ENCODE assay signal across 9 cellular contexts in the genomic region with DNA sequence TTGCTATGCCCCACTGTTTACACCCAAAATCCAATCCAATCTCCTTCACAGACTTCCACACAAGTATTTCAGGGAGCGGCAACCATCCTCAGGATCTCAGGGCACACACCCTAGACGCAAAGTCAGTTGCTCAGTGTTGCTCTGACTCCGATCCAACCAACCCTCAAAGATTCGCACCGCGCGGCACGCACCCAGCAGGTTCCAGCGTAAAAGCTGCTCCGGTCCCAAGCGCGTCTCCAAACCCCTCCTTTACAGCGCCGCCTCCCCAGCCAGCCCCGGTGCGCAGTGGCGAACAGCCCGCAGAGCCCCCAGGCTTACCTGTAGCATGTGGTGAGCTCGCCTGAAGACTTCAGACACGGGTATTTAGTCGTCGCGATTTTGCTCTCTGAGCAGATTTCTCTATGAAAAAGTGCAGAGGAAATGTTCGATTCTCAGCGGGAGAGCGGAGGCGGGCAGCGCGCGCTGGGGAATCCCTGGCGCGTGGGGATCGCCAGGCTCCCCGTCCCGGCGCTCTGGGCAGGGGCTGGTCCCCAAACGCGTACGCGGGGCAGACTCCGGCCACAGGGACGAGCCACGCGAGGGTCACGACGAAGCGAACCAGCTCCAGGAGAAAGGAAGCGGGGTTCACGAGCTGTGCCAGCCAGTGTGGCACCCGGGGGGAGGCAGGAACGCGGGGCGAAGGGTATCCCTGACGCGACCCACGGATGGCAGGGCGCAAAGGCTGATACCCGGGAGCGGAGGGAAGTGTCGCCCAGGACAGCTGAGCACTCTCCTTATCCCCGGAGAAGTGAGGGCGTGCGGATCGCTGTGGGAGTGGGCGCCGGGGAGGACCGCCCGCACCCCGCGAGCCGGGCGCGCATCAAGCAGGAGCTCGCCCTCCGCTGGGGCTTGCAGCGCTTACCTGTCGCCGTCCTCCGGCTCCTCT. TPM values are rescaled to one million over a fixed set of nuclear protein-coding genes. Genes with fewer than 3 reads are reported as not detected.
DNase-seq lines count a peak whose midpoint lies in the region; ATAC-seq, FAIRE-seq and TF ChIP-seq lines count a peak whose summit lies in the region.
"Had no signal": no experiment of that assay in that cellular context is flagged by ENCODE, and none has a peak within 500 bp of the region (broad histone marks: within the 10 kb centered on the region; RNA-seq: fewer than 3 reads in every experiment).

No MANE protein-coding gene starts in this region.

- intact Hi-C loops in K562 (cut with micrococcal nuclease) (loop anchor here (2.0 kb wide), 1 partner anchor 126 kb away; no protein-coding TSS in a partner anchor), left colon (cut with DNase I, micrococcal nuclease) (no loop called here)

- no TSS peak for BruUV-seq in K562 (replicated peaks; lab: Mats Ljungman, UMichigan)

- H3K27me3 ChIP-seq in K562 (ENCODE audit: control insufficient read depth in 2 of 2, insufficient read depth in 2 of 2, low read length in 2 of 2) (peaks cover 0 to 19% of the 10 kb centered on the region in 2 experiments; a peak in 1 of 5 replicates), tibial nerve (peaks cover 0 to 36% of the 10 kb centered on the region in 2 donors)

- H4K20me1 ChIP-seq in K562 (replicated peaks; ENCODE audit: control insufficient read depth, insufficient read depth, low read length) = no peaks in the 10 kb centered on the region; the same call in 1 of the 2 replicates

- CTCF ChIA-PET in K562 (lab: Yijun Ruan, JAX; ENCODE audit: low intra/inter-chr PET ratio) = interaction anchor here (0.6 kb wide), 2 partner anchors 9 to 134 kb away, joined by 4 to 5 read pairs; no protein-coding TSS in a partner anchor

- H3K27ac ChIP-seq in K562 (ENCODE audit: extremely low read depth, low read depth, low read length) (no peak overlapping the region), tibial nerve (no peak overlapping the region)

- H3K4me3 ChIP-seq in K562 (no peak overlapping the region), tibial nerve (peak overlapping the region in 3 of 4 donors; percentile 16 to 46 (median 26))

- in situ Hi-C loops in K562 (cut with MboI) = no loop called here

- no peak for TF ChIP-seq EP300 in K562 (IDR thresholded peaks at IDR 0.05; ENCODE audit: low read length)
- TF ChIP-seq EP300 in tibial nerve (IDR thresholded peaks at IDR 0.05) = no peak

- no peak for TF ChIP-seq POLR2A in K562 (conservative IDR thresholded peaks at IDR 0.05)
- TF ChIP-seq POLR2A in tibial nerve (IDR thresholded peaks at IDR 0.05) = no peak

- H3K36me3 ChIP-seq in K562 (ENCODE audit: control insufficient read depth, insufficient read depth, low read length) (no peaks in the 10 kb centered on the region), tibial nerve (no peaks in the 10 kb centered on the region)

- H3K9ac ChIP-seq in K562 (ENCODE audit: insufficient read depth in 1 of 2, low read depth in 2 of 2, low read length in 2 of 2) = no peak overlapping the region

- H3K79me2 ChIP-seq in K562 (ENCODE audit: control insufficient read depth, insufficient read depth, low read length) = no peaks in the 10 kb centered on the region

- no peaks in the 10 kb centered on the region for H3K9me3 ChIP-seq in K562 (replicated peaks; ENCODE audit: control insufficient read depth, insufficient read depth, low read depth, low read length)
- no peaks in the 10 kb centered on the region for H3K9me3 ChIP-seq in tibial nerve

- peaks cover 0 to 11% of the 10 kb centered on the region in 2 experiments; a peak in 2 of 5 replicates for H3K4me1 ChIP-seq in K562 (replicated peaks in 1 of 2; ENCODE audit: control insufficient read depth in 2 of 2, insufficient read depth in 2 of 2, low read length in 2 of 2)
- H3K4me1 ChIP-seq in tibial nerve = peaks cover 0 to 24% (median 7%) of the 10 kb centered on the region in 4 donors

- H3K4me2 ChIP-seq in K562 (ENCODE audit: insufficient read depth, low read length) = no peak overlapping the region

- POLR2A ChIA-PET in K562 (lab: Yijun Ruan, JAX) = no interaction called here

- no peak for DNase-seq in K562 (ENCODE audit: extremely low read depth in 1 of 4, low spot score in 3 of 4)
- DNase-seq in left colon = peak in 1 of 2 donors; percentile 8
- no peak for DNase-seq in tibial nerve (ENCODE audit: low spot score in 2 of 2)
- DNase-seq in GDM1 (lab: John Stamatoyannopoulos, UW) = no peak
- DNase-seq in SHP77 treated with DMSO at 0.1 percent for 48 hours (lab: John Stamatoyannopoulos, UW) = no peak
- no peak for DNase-seq in activated effector memory CD4-positive, alpha-beta T cell treated with Interleukin-2 at 50 U/mL for 16 hours
- DNase-seq: naive B cell had no signal

- H3K9me1 ChIP-seq in K562 (ENCODE audit: control insufficient read depth, insufficient read depth, low read length) = no peaks in the 10 kb centered on the region

- FAIRE-seq in K562 (lab: Jason Lieb, UNC) = no peak

- WGBS in K562 (ENCODE audit: insufficient coverage, low coverage, missing lambda C conversion rate) = 34% methylated on average over 55 of the region's 79 CpGs
- WGBS in tibial nerve, 2 donors = 4 to 6% methylated on average over 18 to 64 of the region's 79 CpGs

- no peak for TF ChIP-seq RAD21 in K562 (CRISPR knock-in tag; conservative IDR thresholded peaks at IDR 0.05 in 1 of 2, IDR thresholded peaks at IDR 0.05 in 1 of 2)

- no peak overlapping the region for H2AFZ ChIP-seq in K562 (ENCODE audit: low read depth, low read length)

- ATAC-seq in GM18870 (IDR thresholded peaks at IDR 0.05; ENCODE audit: unreplicated experiment) (peak; percentile 31), HG03139 (IDR thresholded peaks at IDR 0.05; ENCODE audit: unreplicated experiment) (peak; percentile 29), K562 (peak; percentile 60), left colon (peak; percentile 22)

- no peak for TF ChIP-seq CTCF in K562 (IDR thresholded peaks at IDR 0.05 in 2 of 3, conservative IDR thresholded peaks at IDR 0.05 in 1 of 3; ENCODE audit: insufficient read depth in 2 of 3, low read depth in 1 of 3, low read length in 3 of 3)
- TF ChIP-seq CTCF in tibial nerve (IDR thresholded peaks at IDR 0.05) = no peak

TF ChIP-seq in K562, 482 proteins besides CTCF, POLR2A, EP300 and RAD21 (continues in another document):
- TF ChIP-seq, protein P1, sequence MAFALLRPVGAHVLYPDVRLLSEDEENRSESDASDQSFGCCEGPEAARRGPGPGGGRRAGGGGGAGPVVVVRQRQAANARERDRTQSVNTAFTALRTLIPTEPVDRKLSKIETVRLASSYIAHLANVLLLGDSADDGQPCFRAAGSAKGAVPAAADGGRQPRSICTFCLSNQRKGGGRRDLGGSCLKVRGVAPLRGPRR (CRISPR knock-in tag; IDR thresholded peaks at IDR 0.05) = no peak
- TF ChIP-seq ZKSCAN3 (CRISPR knock-in tag; IDR thresholded peaks at IDR 0.05) = no peak
- no peak for TF ChIP-seq ZNF324 (CRISPR knock-in tag; IDR thresholded peaks at IDR 0.05)
- TF ChIP-seq, protein P2, sequence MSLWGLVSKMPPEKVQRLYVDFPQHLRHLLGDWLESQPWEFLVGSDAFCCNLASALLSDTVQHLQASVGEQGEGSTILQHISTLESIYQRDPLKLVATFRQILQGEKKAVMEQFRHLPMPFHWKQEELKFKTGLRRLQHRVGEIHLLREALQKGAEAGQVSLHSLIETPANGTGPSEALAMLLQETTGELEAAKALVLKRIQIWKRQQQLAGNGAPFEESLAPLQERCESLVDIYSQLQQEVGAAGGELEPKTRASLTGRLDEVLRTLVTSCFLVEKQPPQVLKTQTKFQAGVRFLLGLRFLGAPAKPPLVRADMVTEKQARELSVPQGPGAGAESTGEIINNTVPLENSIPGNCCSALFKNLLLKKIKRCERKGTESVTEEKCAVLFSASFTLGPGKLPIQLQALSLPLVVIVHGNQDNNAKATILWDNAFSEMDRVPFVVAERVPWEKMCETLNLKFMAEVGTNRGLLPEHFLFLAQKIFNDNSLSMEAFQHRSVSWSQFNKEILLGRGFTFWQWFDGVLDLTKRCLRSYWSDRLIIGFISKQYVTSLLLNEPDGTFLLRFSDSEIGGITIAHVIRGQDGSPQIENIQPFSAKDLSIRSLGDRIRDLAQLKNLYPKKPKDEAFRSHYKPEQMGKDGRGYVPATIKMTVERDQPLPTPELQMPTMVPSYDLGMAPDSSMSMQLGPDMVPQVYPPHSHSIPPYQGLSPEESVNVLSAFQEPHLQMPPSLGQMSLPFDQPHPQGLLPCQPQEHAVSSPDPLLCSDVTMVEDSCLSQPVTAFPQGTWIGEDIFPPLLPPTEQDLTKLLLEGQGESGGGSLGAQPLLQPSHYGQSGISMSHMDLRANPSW (CRISPR knock-in tag; IDR thresholded peaks at IDR 0.05) = no peak
- no peak for TF ChIP-seq NR1H2 (CRISPR knock-in tag; IDR thresholded peaks at IDR 0.05)
- TF ChIP-seq TGIF2 (CRISPR knock-in tag; IDR thresholded peaks at IDR 0.05) = no peak
- TF ChIP-seq PHB2 (IDR thresholded peaks at IDR 0.05; ENCODE audit: low read depth) = no peak
- TF ChIP-seq ZNF766 (CRISPR knock-in tag; conservative IDR thresholded peaks at IDR 0.05) = no peak
- no peak for TF ChIP-seq ZBTB8A (IDR thresholded peaks at IDR 0.05; ENCODE audit: partially characterized antibody)
- TF ChIP-seq ZNF780A (CRISPR knock-in tag; IDR thresholded peaks at IDR 0.05) = no peak
- no peak for TF ChIP-seq ZNF212 (CRISPR knock-in tag; IDR thresholded peaks at IDR 0.05)
- TF ChIP-seq TCFL5 (CRISPR knock-in tag; conservative IDR thresholded peaks at IDR 0.05) = no peak
- TF ChIP-seq GTF2F1 (IDR thresholded peaks at IDR 0.05; ENCODE audit: low read depth, low read length) = no peak
- no peak for TF ChIP-seq XRCC4 (IDR thresholded peaks at IDR 0.05; ENCODE audit: extremely low read depth, insufficient read depth, insufficient read length)

RNA-seq across cellular contexts. Expression of gene CCBE1, which starts 0.7 kb away (rescaled TPM):
- total RNA-seq in K562 (2011; cell fraction: chromatin; rRNA removed; ENCODE audit: low replicate concordance) = not detected in 2 replicates
- not detected in 2 replicates for total RNA-seq in K562 (2011; cell fraction: nucleolus; rRNA removed)
- not detected in 2 replicates for total RNA-seq in K562 (2011; cell fraction: nucleoplasm; rRNA removed)
- total RNA-seq in K562 (2014; rRNA removed) (not detected in 2 replicates), K562 (2014; rRNA removed; fragmentation: Illumina TruSeq; extraction: Trizol) (not detected in 2 replicates), K562 (2015; rRNA removed; fragmentation: Illumina TruSeq; extraction: Trizol) (not detected in 2 replicates), K562 (2021) (0.13 and 0.20 TPM in 2 replicates), left colon (1 to 10 TPM in 1 of 2 donors, under 1 TPM in 1; 0.31 to 8.0 TPM), tibial nerve (1 to 10 TPM in 3 of 4 donors, under 1 TPM in 1; 0.30 to 3.9 (median 1.3) TPM)
- polyA plus RNA-seq in K562 (2011; rRNA removed) (not detected in 2 replicates), K562 (2014; fragmentation: Illumina TruSeq; extraction: Trizol) (not detected in 2 replicates), K562 (2014; fragmentation: Nextera tagmentation; extraction: Ambion mirVana) (not detected), K562 (2014; rRNA removed) (not detected in 2 replicates)
- not detected in 2 replicates for polyA plus RNA-seq in K562 (2011; cell fraction: cytosol; rRNA removed)
- polyA plus RNA-seq in K562 (2011; cell fraction: nucleus; rRNA removed) = 0.01 TPM in 1 of 2 replicates, not detected in the other
- not detected in 2 replicates for polyA plus RNA-seq in K562 (2012)
- polyA minus RNA-seq in K562 (2011; rRNA and poly(A)+ RNA removed) = not detected in 2 replicates
- not detected in 2 replicates for polyA minus RNA-seq in K562 (2011; cell fraction: cytosol; rRNA and poly(A)+ RNA removed)
- not detected in 2 replicates for polyA minus RNA-seq in K562 (2011; cell fraction: nucleus; rRNA and poly(A)+ RNA removed)
